ENCODE assay signal across 9 cellular contexts in genomic region chr2:188291142-188291616, GRCh38. TPM values are rescaled to one million over a fixed set of nuclear protein-coding genes. Genes with fewer than 3 reads are reported as not detected.
DNase-seq lines count a peak whose midpoint lies in the region; ATAC-seq and TF ChIP-seq lines count a peak whose summit lies in the region.
"Had no signal": no experiment of that assay in that cellular context is flagged by ENCODE, and none has a peak within 500 bp of the region (broad histone marks: within the 10 kb centered on the region; RNA-seq: fewer than 3 reads in every experiment).

No MANE protein-coding gene starts in this region.

- no peak overlapping the region for H2AFZ ChIP-seq in GM23338

- DNase-seq in GM23338 (ENCODE audit: low spot score) (no peak), T-helper 17 cell (no peak), glutamatergic neuron (no peak), sigmoid colon (no peak), superior temporal gyrus (ENCODE audit: extremely low spot score) (no peak), dedifferentiated amniotic fluid mesenchymal stem cell (ENCODE audit: extremely low spot score) (no peak)
- no peak for DNase-seq in activated CD8-positive, alpha-beta memory T cell treated with anti-CD3 and anti-CD28 coated beads, Interleukin-2, amount 50 U/mL, for 48 hours
- DNase-seq: effector CD4-positive, alpha-beta T cell had no signal

- H3K36me3 ChIP-seq in GM23338 (ENCODE audit: insufficient read depth), result no peaks in the 10 kb centered on the region
- H3K36me3 ChIP-seq in sigmoid colon, result no peaks in the 10 kb centered on the region

- H3K27me3 ChIP-seq in GM23338 (ENCODE audit: insufficient read depth) (no peaks in the 10 kb centered on the region), sigmoid colon (no peaks in the 10 kb centered on the region)

- H3F3A ChIP-seq in GM23338 (replicated peaks; ENCODE audit: low read depth), result no peaks in the 10 kb centered on the region

- H3K27ac Mint-ChIP-seq in GM23338, result peak overlapping the region; percentile 96
- no peak overlapping the region for H3K27ac Mint-ChIP-seq in T-helper 17 cell
- peak overlapping the region; percentile 1 for H3K27ac Mint-ChIP-seq in glutamatergic neuron (ENCODE audit: unreplicated experiment)

- peak in 1 of 2 donors; percentile 12 for TF ChIP-seq POLR2A in sigmoid colon (IDR thresholded peaks at IDR 0.05)

- 2 to 6% methylated on average over 12 of the region's 12 CpGs for WGBS in sigmoid colon, 2 donors

- H3K4me1 Mint-ChIP-seq in GM23338 (peaks cover 26% of the 10 kb centered on the region), T-helper 17 cell (no peaks in the 10 kb centered on the region), glutamatergic neuron (ENCODE audit: low read depth, unreplicated experiment) (peaks cover 21% of the 10 kb centered on the region)

- ATAC-seq in GM23338 (peak; percentile 5), T-helper 17 cell (no peak), GM18511 (IDR thresholded peaks at IDR 0.05; ENCODE audit: unreplicated experiment) (no peak)

- H3K4me3 Mint-ChIP-seq in GM23338 (peak overlapping the region; percentile 95), T-helper 17 cell (peak overlapping the region; percentile 63), glutamatergic neuron (ENCODE audit: unreplicated experiment) (peak overlapping the region; percentile 98)

- H3K4me3 ChIP-seq in GM23338, result peak overlapping the region; percentile 82
- H3K4me3 ChIP-seq in sigmoid colon, result peak overlapping the region; percentile 77 to 90 (median 84)

- TF ChIP-seq EP300 in sigmoid colon (IDR thresholded peaks at IDR 0.05), result no peak

- H3K27ac ChIP-seq in GM23338 (ENCODE audit: low read depth) (peak overlapping the region; percentile 73), sigmoid colon (peak overlapping the region; percentile 92 to 98 (median 95))

- intact Hi-C loops in sigmoid colon (cut with DNase I), result loop anchor here (1.0 to 5.0 kb wide), 2 partner anchors 76 to 221 kb away; no protein-coding TSS in a partner anchor

- H3K4me2 ChIP-seq in GM23338, result peak overlapping the region; percentile 87

- H3K4me1 ChIP-seq in GM23338 (ENCODE audit: insufficient read depth) (peaks cover 28% of the 10 kb centered on the region), sigmoid colon (peaks cover 0 to 33% (median 26%) of the 10 kb centered on the region in 4 donors)

- H4K20me1 ChIP-seq in GM23338 (replicated peaks; ENCODE audit: insufficient read depth), result no peaks in the 10 kb centered on the region

- H3K27me3 Mint-ChIP-seq in GM23338 (ENCODE audit: insufficient read depth, low read depth, poor library complexity) (peaks cover 16% of the 10 kb centered on the region), T-helper 17 cell (peaks cover 29% of the 10 kb centered on the region), glutamatergic neuron (ENCODE audit: unreplicated experiment) (peaks cover 9% of the 10 kb centered on the region)

- H3K9me3 ChIP-seq in T-helper 17 cell (ENCODE audit: control insufficient read depth, low read length, poor library complexity, severe bottlenecking), result no peaks in the 10 kb centered on the region
- H3K9me3 ChIP-seq in sigmoid colon, result no peaks in the 10 kb centered on the region

- H3K36me3 Mint-ChIP-seq in GM23338 (ENCODE audit: low read depth), result peaks cover 24% of the 10 kb centered on the region
- no peaks in the 10 kb centered on the region for H3K36me3 Mint-ChIP-seq in T-helper 17 cell (ENCODE audit: low read depth)
- no peaks in the 10 kb centered on the region for H3K36me3 Mint-ChIP-seq in glutamatergic neuron (ENCODE audit: unreplicated experiment)

- H3K79me2 ChIP-seq in GM23338 (replicated peaks; ENCODE audit: insufficient read depth), result peaks cover 64% of the 10 kb centered on the region

- H3K9me3 Mint-ChIP-seq in GM23338 (peaks cover 2% of the 10 kb centered on the region; the same call in 2 of the 3 replicates), glutamatergic neuron (ENCODE audit: unreplicated experiment) (peaks cover 11% of the 10 kb centered on the region)

- TF ChIP-seq CTCF in GM23338 (conservative IDR thresholded peaks at IDR 0.05; ENCODE audit: low read depth in 2 of 2) (no peak), glutamatergic neuron (IDR thresholded peaks at IDR 0.05; ENCODE audit: partially characterized antibody, unreplicated experiment) (no peak), sigmoid colon (IDR thresholded peaks at IDR 0.05) (no peak)

- no peaks in the 10 kb centered on the region for H3K9me2 ChIP-seq in GM23338 (ENCODE audit: insufficient read depth)

TF ChIP-seq in GM23338, 12 proteins besides CTCF, POLR2A, EP300 and RAD21 (continues in another document):
- TF ChIP-seq ZNF114 (CRISPR knock-in tag; IDR thresholded peaks at IDR 0.05), result no peak
- no peak for TF ChIP-seq REST (IDR thresholded peaks at IDR 0.05; ENCODE audit: unreplicated experiment)

RNA-seq across cellular contexts. Expression of gene GULP1, which starts 0.5 kb away (rescaled TPM):
- 181 and 200 TPM in 2 replicates for total RNA-seq in GM23338 (2014; rRNA removed; shearing (Covaris generic))
- polyA plus RNA-seq in GM23338 (2016; fragmentation: Nextera tagmentation; extraction: Ambion mirVana) (75.3 and 94.6 TPM in 2 replicates), sigmoid colon (10 to 100 TPM in 2 of 3 donors, 1 to 10 TPM in 1; 3.5 to 12.9 (median 10.8) TPM)
- total RNA-seq in T-helper 17 cell (not detected), glutamatergic neuron (ENCODE audit: unreplicated experiment) (17.7 TPM), sigmoid colon (10 to 100 TPM; 50.9 to 56.1 (median 53.5) TPM)

Comparison
In these comparisons a context has a peak if more than half of its experiments do, and no peak if none do; other contexts are left out.
1. RNA of gene GULP1, which starts 0.5 kb away (total RNA-seq): 181 to 200 TPM in GM23338, 50.9 to 56.1 TPM in sigmoid colon and 17.7 TPM in glutamatergic neuron (single experiment); not detected in T-helper 17 cell; every median in the first group is over 10 times any median in the second.
2. Peak in every context shown above with its lines, with median percentiles within 50 percentile points of each other: H3K4me3 Mint-ChIP-seq.